Comparison of ENCODE assay signal across 18 cellular contexts in the genomic region with DNA sequence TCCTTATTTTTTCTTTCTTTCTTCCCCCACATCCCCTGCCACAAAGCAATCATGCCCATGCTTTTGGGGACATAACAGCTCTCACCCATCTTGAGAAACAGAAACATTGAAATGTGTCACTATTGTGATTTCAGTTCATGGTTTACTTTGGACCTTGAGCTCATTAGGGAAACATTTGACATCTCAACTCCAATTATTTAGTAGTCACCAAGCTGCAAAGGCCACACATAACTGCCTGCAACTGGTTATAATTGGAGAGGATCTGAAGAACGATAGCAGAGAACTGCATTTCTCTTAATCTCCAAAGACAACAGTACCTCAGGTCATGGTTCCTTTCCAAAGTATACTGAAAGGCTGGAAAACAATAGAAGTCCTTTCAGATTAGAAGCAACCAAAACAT.
DNase-seq lines count a peak whose midpoint lies in the region; ATAC-seq and TF ChIP-seq lines count a peak whose summit lies in the region.
"Had no signal": no experiment of that assay in that cellular context is flagged by ENCODE, and none has a peak within 500 bp of the region (broad histone marks: within the 10 kb centered on the region; RNA-seq: fewer than 3 reads in every experiment).

No MANE protein-coding gene starts in this region.

- H3K27me3 ChIP-seq in right cardiac atrium (ENCODE audit: control insufficient read depth, insufficient read depth) (no peaks in the 10 kb centered on the region), brain microvascular endothelial cell (replicated peaks) (no peaks in the 10 kb centered on the region), adrenal gland (no peaks in the 10 kb centered on the region)
- H3K27me3 ChIP-seq: esophagus squamous epithelium had no signal

- H3K36me3 Mint-ChIP-seq in nephron (ENCODE audit: low read depth), result no peaks in the 10 kb centered on the region
- no peaks in the 10 kb centered on the region for H3K36me3 Mint-ChIP-seq in activated naive CD4-positive, alpha-beta T cell treated with anti-CD3 and anti-CD28 coated beads, Interleukin-2, amount 50 U/mL, for 72 hours

- peak; percentile 72 to 95 for ATAC-seq in right cardiac atrium
- no peak for ATAC-seq in Right ventricle myocardium superior (ENCODE audit: poor library complexity)
- ATAC-seq in HG03378 (IDR thresholded peaks at IDR 0.05; ENCODE audit: unreplicated experiment), result no peak
- no peak for ATAC-seq in activated naive CD4-positive, alpha-beta T cell treated with anti-CD3 and anti-CD28 coated beads, Interleukin-2, amount 50 U/mL, for 72 hours
- ATAC-seq: stimulated activated naive CD8-positive, alpha-beta T cell treated with anti-CD3 and anti-CD28 coated beads, Interleukin-15, amount 100 ng/mL, for 72 hours had no signal

- H3K9me3 ChIP-seq in right cardiac atrium (ENCODE audit: control insufficient read depth, low read length) (no peaks in the 10 kb centered on the region), adrenal gland (replicated peaks in 1 of 3) (no peaks in the 10 kb centered on the region)
- H3K9me3 ChIP-seq: Caco-2, esophagus squamous epithelium had no signal

- no peak for TF ChIP-seq POLR2A in adrenal gland (IDR thresholded peaks at IDR 0.05)

- POLR2A ChIA-PET in RWPE1 (lab: Yijun Ruan, JAX; ENCODE audit: low non-redundant PET), result no interaction called here

- H3K27ac Mint-ChIP-seq in nephron, result peak overlapping the region; percentile 6 to 96 (median 94)
- no peak overlapping the region for H3K27ac Mint-ChIP-seq in activated naive CD4-positive, alpha-beta T cell treated with anti-CD3 and anti-CD28 coated beads, Interleukin-2, amount 50 U/mL, for 72 hours
- H3K27ac Mint-ChIP-seq: immature natural killer cell; stimulated activated naive CD8-positive, alpha-beta T cell treated with anti-CD3 and anti-CD28 coated beads, Interleukin-15, amount 100 ng/mL, for 72 hours had no signal

- H3K4me3 ChIP-seq in right cardiac atrium (ENCODE audit: low read length) (no peak overlapping the region), brain microvascular endothelial cell (ENCODE audit: low read depth, low read length) (no peak overlapping the region), adrenal gland (no peak overlapping the region)
- H3K4me3 ChIP-seq: esophagus squamous epithelium had no signal

- H3K36me3 ChIP-seq in brain microvascular endothelial cell (replicated peaks), result no peaks in the 10 kb centered on the region
- H3K36me3 ChIP-seq in adrenal gland (replicated peaks in 1 of 2), result no peaks in the 10 kb centered on the region
- H3K36me3 ChIP-seq: esophagus squamous epithelium had no signal

- TF ChIP-seq CTCF in brain microvascular endothelial cell (IDR thresholded peaks at IDR 0.05; ENCODE audit: low read depth, low read length, missing control alignments) (no peak), nephron (IDR thresholded peaks at IDR 0.05; ENCODE audit: unreplicated experiment in 3 of 3) (no peak), RWPE1 (conservative IDR thresholded peaks at IDR 0.05; ENCODE audit: low read depth) (no peak), adrenal gland (IDR thresholded peaks at IDR 0.05) (no peak)

- CTCF ChIA-PET in RWPE1 (lab: Yijun Ruan, JAX), result interaction anchor here (0.5 kb wide), 1 partner anchor 842 kb away, joined by 3 read pairs; no protein-coding TSS in a partner anchor

- H3K4me1 ChIP-seq in right cardiac atrium (ENCODE audit: control insufficient read depth, insufficient read depth, low read length) (peaks cover 3% of the 10 kb centered on the region), adrenal gland (replicated peaks in 1 of 2) (peaks cover 11 to 20% of the 10 kb centered on the region in 2 donors)
- H3K4me1 ChIP-seq: Caco-2 had no signal

- H3K4me3 Mint-ChIP-seq in nephron, result no peak overlapping the region
- H3K4me3 Mint-ChIP-seq: immature natural killer cell; nephron progenitor cell; stimulated activated naive CD8-positive, alpha-beta T cell treated with anti-CD3 and anti-CD28 coated beads, Interleukin-15, amount 100 ng/mL, for 72 hours had no signal

- WGBS in right cardiac atrium, result 41% methylated on average over 1 of the region's 1 CpG
- 43 to 71% (median 57%) methylated on average over 1 of the region's 1 CpG for WGBS in adrenal gland, 4 donors

- peaks cover 32% of the 10 kb centered on the region for H3K4me1 Mint-ChIP-seq in nephron
- H3K4me1 Mint-ChIP-seq: stimulated activated naive CD8-positive, alpha-beta T cell treated with anti-CD3 and anti-CD28 coated beads, Interleukin-15, amount 100 ng/mL, for 72 hours had no signal

- intact Hi-C loops in right cardiac atrium (cut with DNase I) (no loop called here), Right ventricle myocardium superior (cut with DNase I) (no loop called here), adrenal gland (cut with DNase I) (no loop called here)

- DNase-seq in right cardiac atrium (no peak), Right ventricle myocardium superior (no peak), brain microvascular endothelial cell (peak; percentile 3), RWPE1 (ENCODE audit: low spot score) (no peak), adrenal gland (no peak)
- no peak for DNase-seq in activated naive CD4-positive, alpha-beta T cell treated with anti-CD3 and anti-CD28 coated beads, Interleukin-2, amount 50 U/mL, for 72 hours (ENCODE audit: low spot score in 2 of 2)
- DNase-seq: activated CD4-positive, alpha-beta T cell treated with anti-CD3 and anti-CD28 coated beads for 4 hours; activated CD8-positive, alpha-beta memory T cell treated with anti-CD3 and anti-CD28 coated beads, Interleukin-2, amount 50 U/mL, for 4 hours; activated gamma-delta T cell; Caco-2; esophagus squamous epithelium; immature natural killer cell; mesendoderm; NCI-H774; nephron progenitor cell; stimulated activated naive CD8-positive, alpha-beta T cell treated with anti-CD3 and anti-CD28 coated beads, Interleukin-15, amount 100 ng/mL, for 72 hours had no signal

- no peak overlapping the region for H3K27ac ChIP-seq in right cardiac atrium (ENCODE audit: low read length)
- H3K27ac ChIP-seq in brain microvascular endothelial cell, result no peak overlapping the region
- no peak overlapping the region for H3K27ac ChIP-seq in RWPE1
- no peak overlapping the region for H3K27ac ChIP-seq in adrenal gland
- H3K27ac ChIP-seq: esophagus squamous epithelium had no signal

- H3K9me3 Mint-ChIP-seq in nephron, result no peaks in the 10 kb centered on the region
- H3K9me3 Mint-ChIP-seq in activated naive CD4-positive, alpha-beta T cell treated with anti-CD3 and anti-CD28 coated beads, Interleukin-2, amount 50 U/mL, for 72 hours, result no peaks in the 10 kb centered on the region
- H3K9me3 Mint-ChIP-seq: nephron progenitor cell; stimulated activated naive CD8-positive, alpha-beta T cell treated with anti-CD3 and anti-CD28 coated beads, Interleukin-15, amount 100 ng/mL, for 72 hours had no signal

- no peaks in the 10 kb centered on the region for H3K27me3 Mint-ChIP-seq in nephron (ENCODE audit: low read depth)
- H3K27me3 Mint-ChIP-seq: stimulated activated naive CD8-positive, alpha-beta T cell treated with anti-CD3 and anti-CD28 coated beads, Interleukin-15, amount 100 ng/mL, for 72 hours had no signal

- in situ Hi-C loops in brain microvascular endothelial cell (cut with HindIII; ENCODE audit: low pct_ligation_motif_present, low sequenced_read_pairs), result no loop called here

Comparison
In these comparisons a context has a peak if more than half of its experiments do, and no peak if none do; other contexts are left out.
1. ATAC-seq: peak in right cardiac atrium (2 of 2); none in Right ventricle myocardium superior (single experiment), HG03378 (single experiment) and activated naive CD4-positive, alpha-beta T cell treated with anti-CD3 and anti-CD28 coated beads, Interleukin-2, amount 50 U/mL, for 72 hours (0 of 2).
2. H3K27ac Mint-ChIP-seq: peak in nephron (3 of 3); none in activated naive CD4-positive, alpha-beta T cell treated with anti-CD3 and anti-CD28 coated beads, Interleukin-2, amount 50 U/mL, for 72 hours (0 of 2).